ENCODE assay signal across 8 cellular contexts in the genomic region with DNA sequence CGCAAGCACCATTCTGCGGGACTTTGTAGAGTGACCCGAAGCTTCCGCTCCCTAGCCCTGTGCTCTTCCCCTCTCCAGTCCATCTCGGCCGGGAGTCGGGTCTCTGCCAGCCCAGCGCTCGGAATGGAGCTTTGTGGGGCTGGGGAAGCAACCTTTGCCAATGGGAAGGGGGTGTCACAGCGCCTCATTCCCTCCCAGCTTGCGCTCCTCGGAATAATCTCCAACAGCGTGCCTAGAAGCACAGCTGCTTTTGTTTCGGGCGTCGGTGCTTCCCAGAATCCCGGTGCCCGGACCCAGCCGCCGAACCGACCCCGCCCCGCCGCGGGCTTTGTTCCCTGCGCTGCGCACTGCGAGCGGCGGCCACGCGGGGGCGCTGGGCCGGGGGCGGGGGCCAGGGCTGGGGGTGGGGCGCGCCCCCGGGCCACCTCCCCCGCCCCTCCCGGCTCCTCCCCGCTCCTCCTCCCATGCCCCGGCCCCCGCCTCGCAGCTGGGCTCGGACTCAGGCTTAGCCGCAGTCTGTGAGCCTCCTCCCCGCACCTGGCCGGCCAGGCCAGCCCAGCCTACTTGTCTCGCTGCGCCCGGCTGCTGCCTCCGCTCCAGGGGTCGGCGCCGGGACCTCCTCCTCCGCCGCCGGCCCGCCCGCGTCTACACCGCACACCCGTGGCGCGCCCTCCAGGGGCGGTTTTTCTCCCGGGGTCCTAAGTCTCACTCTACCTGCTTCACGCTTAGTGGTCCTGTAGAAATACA.
DNase-seq lines count a peak whose midpoint lies in the region; ATAC-seq and TF ChIP-seq lines count a peak whose summit lies in the region.

No MANE protein-coding gene starts in this region.

- H3K4me1 ChIP-seq in SJSA1 (replicated peaks) (peaks cover 26% of the 10 kb centered on the region), hepatocyte (ENCODE audit: insufficient read depth) (no peaks in the 10 kb centered on the region), gastrocnemius medialis (peaks cover 0 to 8% of the 10 kb centered on the region in 2 donors)

- DNase-seq in SKM-1 treated with dmso at 0.1 percent for 144 hours (lab: John Stamatoyannopoulos, UW; ENCODE audit: unreplicated experiment) (peak; percentile 70), SKM-1 (lab: John Stamatoyannopoulos, UW; ENCODE audit: unreplicated experiment) (no peak), SJSA1 (ENCODE audit: low read depth in 1 of 2, low spot score in 2 of 2) (peak; percentile 57 to 70), hepatocyte (ENCODE audit: low spot score) (peak; percentile 89), gastrocnemius medialis (peak in 1 of 2 donors; percentile 32)
- DNase-seq in activated naive CD8-positive, alpha-beta T cell treated with anti-CD3 and anti-CD28 coated beads, Interleukin-2, amount 50 U/mL, for 24 hours, result peak; percentile 53

- intact Hi-C loops in gastrocnemius medialis (cut with DNase I; ENCODE audit: low total_unique reads), result loop anchor here (2.0 to 10.0 kb wide), 2 partner anchors 15 to 143 kb away; no protein-coding TSS in a partner anchor

- H3K9me3 ChIP-seq in SJSA1 (replicated peaks), result no peaks in the 10 kb centered on the region
- no peaks in the 10 kb centered on the region for H3K9me3 ChIP-seq in hepatocyte (ENCODE audit: low read depth)
- H3K9me3 ChIP-seq in gastrocnemius medialis, result no peaks in the 10 kb centered on the region

- H3K9me2 ChIP-seq in hepatocyte (replicated peaks; ENCODE audit: insufficient read depth), result no peaks in the 10 kb centered on the region

- peaks cover 13% of the 10 kb centered on the region for H3K27me3 Mint-ChIP-seq in activated naive CD8-positive, alpha-beta T cell treated with anti-CD3 and anti-CD28 coated beads, Interleukin-2, amount 50 U/mL, for 24 hours

- H3K36me3 ChIP-seq in SJSA1 (no peaks in the 10 kb centered on the region), hepatocyte (replicated peaks; ENCODE audit: insufficient read depth, low read depth) (no peaks in the 10 kb centered on the region), gastrocnemius medialis (no peaks in the 10 kb centered on the region)

- WGBS in hepatocyte (ENCODE audit: low lambda C conversion rate, missing lambda C conversion rate), result 4% methylated on average over 33 of the region's 68 CpGs

- no peaks in the 10 kb centered on the region for H3K79me2 ChIP-seq in hepatocyte

- H3K27me3 ChIP-seq in SJSA1 (replicated peaks) (no peaks in the 10 kb centered on the region), hepatocyte (no peaks in the 10 kb centered on the region), gastrocnemius medialis (no peaks in the 10 kb centered on the region)

- H3K9me3 Mint-ChIP-seq in activated naive CD8-positive, alpha-beta T cell treated with anti-CD3 and anti-CD28 coated beads, Interleukin-2, amount 50 U/mL, for 24 hours, result no peaks in the 10 kb centered on the region

- peak overlapping the region; percentile 45; the same call in 1 of the 2 replicates for H3K27ac ChIP-seq in SJSA1
- H3K27ac ChIP-seq in hepatocyte, result peak overlapping the region; percentile 29
- no peak overlapping the region for H3K27ac ChIP-seq in gastrocnemius medialis

- H2AFZ ChIP-seq in hepatocyte, result peak overlapping the region; percentile 96

- H3K4me3 ChIP-seq in SJSA1, result peak overlapping the region; percentile 42
- peak overlapping the region; percentile 97 for H3K4me3 ChIP-seq in hepatocyte
- H3K4me3 ChIP-seq in gastrocnemius medialis, result peak overlapping the region; percentile 51 to 91 (median 65)

- H3K4me3 Mint-ChIP-seq in activated naive CD8-positive, alpha-beta T cell treated with anti-CD3 and anti-CD28 coated beads, Interleukin-2, amount 50 U/mL, for 24 hours, result peak overlapping the region; percentile 64

- TF ChIP-seq CTCF in hepatocyte (IDR thresholded peaks at IDR 0.05; ENCODE audit: poor library complexity) (peak; percentile 57), gastrocnemius medialis (IDR thresholded peaks at IDR 0.05 in 4 of 5, conservative IDR thresholded peaks at IDR 0.05 in 1 of 5) (peak in 4 of 5 experiments; percentile 21 to 88 (median 46))

- H3K4me1 Mint-ChIP-seq in activated naive CD8-positive, alpha-beta T cell treated with anti-CD3 and anti-CD28 coated beads, Interleukin-2, amount 50 U/mL, for 24 hours, result peaks cover 10% of the 10 kb centered on the region

- no peaks in the 10 kb centered on the region for H4K20me1 ChIP-seq in hepatocyte (ENCODE audit: insufficient read depth, poor library complexity, severe bottlenecking)

- in situ Hi-C loops in gastrocnemius medialis (cut with MboI; ENCODE audit: low sequenced_read_pairs in 4 of 4), result no loop called here

- TF ChIP-seq POLR2A in gastrocnemius medialis (IDR thresholded peaks at IDR 0.05), result no peak

- ATAC-seq in HG03521 (IDR thresholded peaks at IDR 0.05; ENCODE audit: unreplicated experiment) (peak; percentile 70), gastrocnemius medialis (peak; percentile 69 to 78), HG03025 (IDR thresholded peaks at IDR 0.05; ENCODE audit: low FRiP score, unreplicated experiment) (no peak)
- peak; percentile 64 for ATAC-seq in activated naive CD8-positive, alpha-beta T cell treated with anti-CD3 and anti-CD28 coated beads, Interleukin-2, amount 50 U/mL, for 24 hours

- peak overlapping the region; percentile 99 for H3K4me2 ChIP-seq in hepatocyte

- no peak overlapping the region for H3K27ac Mint-ChIP-seq in activated naive CD8-positive, alpha-beta T cell treated with anti-CD3 and anti-CD28 coated beads, Interleukin-2, amount 50 U/mL, for 24 hours

- no peaks in the 10 kb centered on the region for H3K36me3 Mint-ChIP-seq in activated naive CD8-positive, alpha-beta T cell treated with anti-CD3 and anti-CD28 coated beads, Interleukin-2, amount 50 U/mL, for 24 hours (ENCODE audit: low read depth)

Comparison
In these comparisons a context has a peak if more than half of its experiments do, and no peak if none do; other contexts are left out.
1. H3K27ac ChIP-seq: peak in SJSA1 (single experiment) and hepatocyte (single experiment); none in gastrocnemius medialis (0 of 4).
2. H3K4me3 ChIP-seq: peak in every context shown above with its lines; median percentile 97 in hepatocyte; 65 in gastrocnemius medialis; 42 in SJSA1.